ENCODE assay signal across 10 cellular contexts in genomic region chr2:219508933-219509779, GRCh38. TPM values are rescaled to one million over a fixed set of nuclear protein-coding genes. Genes with fewer than 3 reads are reported as not detected.
A peak's percentile ranks its signal among the peaks of the same experiment; 100 is the strongest.
DNase-seq lines count a peak whose midpoint lies in the region; ATAC-seq and TF ChIP-seq lines count a peak whose summit lies in the region.
"Had no signal": no experiment of that assay in that cellular context is flagged by ENCODE, and none has a peak within 500 bp of the region (broad histone marks: within the 10 kb centered on the region; RNA-seq: fewer than 3 reads in every experiment).

No MANE protein-coding gene starts in this region.

- H3K36me3 ChIP-seq in trophoblast cell (ENCODE audit: control insufficient read depth in 1 of 2, insufficient read depth in 2 of 2, low read length in 2 of 2): peaks cover 31 to 32% of the 10 kb centered on the region in 2 experiments

- no peaks in the 10 kb centered on the region for H3K79me1 ChIP-seq in trophoblast cell (ENCODE audit: low read length)

- no peak overlapping the region for H2BK5ac ChIP-seq in trophoblast cell (ENCODE audit: low read depth, low read length, poor library complexity)

- WGBS in trophoblast cell (ENCODE audit: extremely low coverage, insufficient coverage, insufficient read length): no CpG with 5 or more reads among the region's 15 CpGs

- H4K8ac ChIP-seq in trophoblast cell (ENCODE audit: low read depth, low read length): no peak overlapping the region

- H3K9me3 ChIP-seq in trophoblast cell (ENCODE audit: insufficient read depth, low read depth, low read length): peaks cover 5% of the 10 kb centered on the region
- H3K9me3 ChIP-seq: upper lobe of left lung had no signal

- H3K79me2 ChIP-seq in trophoblast cell (ENCODE audit: control insufficient read depth, insufficient read depth, low read length, poor library complexity): no peaks in the 10 kb centered on the region

- H3K4me3 Mint-ChIP-seq in chondrocyte (ENCODE audit: unreplicated experiment): peak overlapping the region; percentile 69

- no peak overlapping the region for H3K23ac ChIP-seq in trophoblast cell (ENCODE audit: low read length)

- no peak overlapping the region for H3K27ac ChIP-seq in trophoblast cell (ENCODE audit: low read depth, low read length)
- H3K27ac ChIP-seq: upper lobe of left lung had no signal

- H2BK12ac ChIP-seq in trophoblast cell (ENCODE audit: low read length): no peak overlapping the region

- H3K4me2 ChIP-seq in trophoblast cell (ENCODE audit: low read length): peak overlapping the region; percentile 68

- no peak overlapping the region for H2AK5ac ChIP-seq in trophoblast cell (ENCODE audit: low read length)

- ATAC-seq in GM19372 (IDR thresholded peaks at IDR 0.05; ENCODE audit: low read depth, unreplicated experiment) (peak; percentile 12), HG03159 (IDR thresholded peaks at IDR 0.05; ENCODE audit: unreplicated experiment) (peak; percentile 26)

- peaks cover 9% of the 10 kb centered on the region for H3K36me3 Mint-ChIP-seq in chondrocyte (ENCODE audit: low read depth)

- no peak overlapping the region for H2BK120ac ChIP-seq in trophoblast cell (ENCODE audit: insufficient read depth, low read length, poor library complexity)

- DNase-seq in chondrocyte (ENCODE audit: low spot score) (no peak), trophoblast cell (no peak), occipital lobe (lab: John Stamatoyannopoulos, UW) (no peak), NCI-H128 (lab: John Stamatoyannopoulos, UW; ENCODE audit: unreplicated experiment) (no peak)
- no peak for DNase-seq in activated CD4-positive, alpha-beta T cell treated with anti-CD3 and anti-CD28 coated beads for 4 hours
- DNase-seq in activated T-cell treated with anti-CD3 and anti-CD28 coated beads, Interleukin-2, amount 50 U/mL, for 48 hours: no peak

- no peak overlapping the region for H2AFZ ChIP-seq in trophoblast cell (ENCODE audit: insufficient read depth, low read length, poor library complexity)

- peaks cover 30% of the 10 kb centered on the region for H3K27me3 Mint-ChIP-seq in chondrocyte (ENCODE audit: low read depth)

- H3K4me3 ChIP-seq in trophoblast cell (ENCODE audit: low read depth, low read length): peak overlapping the region; percentile 33

- peaks cover 20% of the 10 kb centered on the region for H3K4me1 Mint-ChIP-seq in chondrocyte (ENCODE audit: low read depth)

- no peak overlapping the region for H3K4ac ChIP-seq in trophoblast cell (ENCODE audit: low read depth, low read length)

- no peaks in the 10 kb centered on the region for H3K9me3 Mint-ChIP-seq in chondrocyte (ENCODE audit: low read depth)

- H3K4me1 ChIP-seq in trophoblast cell (ENCODE audit: control insufficient read depth in 1 of 2, insufficient read depth in 2 of 2, low read length in 2 of 2): peaks cover 0 to 6% of the 10 kb centered on the region in 2 experiments

- no peak overlapping the region for H3K18ac ChIP-seq in trophoblast cell (ENCODE audit: low read length)

- no peak overlapping the region for H3K27ac Mint-ChIP-seq in chondrocyte (ENCODE audit: unreplicated experiment)

- TF ChIP-seq CTCF in chondrocyte (IDR thresholded peaks at IDR 0.05): no peak

- no peak overlapping the region for H3K9ac ChIP-seq in trophoblast cell (ENCODE audit: low read length)

- no peak overlapping the region for H4K12ac ChIP-seq in trophoblast cell (ENCODE audit: low read depth, low read length)

- no peak overlapping the region for H4K91ac ChIP-seq in trophoblast cell (ENCODE audit: low read depth, low read length)

- no peak overlapping the region for H3K14ac ChIP-seq in trophoblast cell (ENCODE audit: low read length)

- peaks cover 14% of the 10 kb centered on the region for H3K27me3 ChIP-seq in trophoblast cell (ENCODE audit: insufficient read depth, low read length)

RNA-seq across cellular contexts. Expression of gene ASIC4, which starts 5.1 kb away (rescaled TPM):
- total RNA-seq in chondrocyte (0.15 TPM in 2 of 3 replicates, not detected in the other), occipital lobe (8.3 TPM)
- 0.22 and 0.23 TPM in 2 replicates for polyA plus RNA-seq in trophoblast cell (2013)
- total RNA-seq: dermis microvascular lymphatic vessel endothelial cell had no signal

RNA-seq across cellular contexts. Expression of gene GMPPA, which starts 10.5 kb away (rescaled TPM):
- total RNA-seq in chondrocyte (60.9 to 72.4 TPM (median 62.1 TPM) in 3 replicates), occipital lobe (7.5 TPM)
- polyA plus RNA-seq in trophoblast cell (2013): 55.1 and 55.5 TPM in 2 replicates

RNA-seq across cellular contexts. Expression of gene CHPF, which starts 34.5 kb away (rescaled TPM):
- total RNA-seq in chondrocyte (273 to 276 TPM (median 273 TPM) in 3 replicates), occipital lobe (25.9 TPM)
- polyA plus RNA-seq in trophoblast cell (2013): 150 and 167 TPM in 2 replicates

RNA-seq across cellular contexts. Expression of gene TMEM198, which starts 34.7 kb away (rescaled TPM):
- total RNA-seq in chondrocyte (3.6 to 6.1 TPM (median 4.8 TPM) in 3 replicates), occipital lobe (14.0 TPM)
- polyA plus RNA-seq in trophoblast cell (2013): 5.0 and 5.5 TPM in 2 replicates
- total RNA-seq: dermis microvascular lymphatic vessel endothelial cell had no signal

Comparison
In these comparisons a context has a peak if more than half of its experiments do, and no peak if none do; other contexts are left out.
1. RNA of gene CHPF, which starts 34.5 kb away (total RNA-seq): 273 to 276 TPM in chondrocyte; 25.9 TPM in occipital lobe (single experiment); every median in the first group is over 10 times any median in the second.